In genomic region chr10:60944159-60944909, GRCh38 we compare ENCODE assay signal across 1 cellular context.
A peak's percentile ranks its signal among the peaks of the same experiment; 100 is the strongest.
TF ChIP-seq lines count a peak whose summit lies in the region.

A gene with protein sequence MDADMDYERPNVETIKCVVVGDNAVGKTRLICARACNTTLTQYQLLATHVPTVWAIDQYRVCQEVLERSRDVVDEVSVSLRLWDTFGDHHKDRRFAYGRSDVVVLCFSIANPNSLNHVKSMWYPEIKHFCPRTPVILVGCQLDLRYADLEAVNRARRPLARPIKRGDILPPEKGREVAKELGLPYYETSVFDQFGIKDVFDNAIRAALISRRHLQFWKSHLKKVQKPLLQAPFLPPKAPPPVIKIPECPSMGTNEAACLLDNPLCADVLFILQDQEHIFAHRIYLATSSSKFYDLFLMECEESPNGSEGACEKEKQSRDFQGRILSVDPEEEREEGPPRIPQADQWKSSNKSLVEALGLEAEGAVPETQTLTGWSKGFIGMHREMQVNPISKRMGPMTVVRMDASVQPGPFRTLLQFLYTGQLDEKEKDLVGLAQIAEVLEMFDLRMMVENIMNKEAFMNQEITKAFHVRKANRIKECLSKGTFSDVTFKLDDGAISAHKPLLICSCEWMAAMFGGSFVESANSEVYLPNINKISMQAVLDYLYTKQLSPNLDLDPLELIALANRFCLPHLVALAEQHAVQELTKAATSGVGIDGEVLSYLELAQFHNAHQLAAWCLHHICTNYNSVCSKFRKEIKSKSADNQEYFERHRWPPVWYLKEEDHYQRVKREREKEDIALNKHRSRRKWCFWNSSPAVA (minus strand): TSS chr10:60944185. CDS start chr10:60911542, 32,643 bp downstream.

TF ChIP-seq in GM12878, 131 proteins besides CTCF, POLR2A, EP300 and RAD21 (continued from another document):
- TF ChIP-seq SKIL (IDR thresholded peaks at IDR 0.05; ENCODE audit: low read depth, poor library complexity, severe bottlenecking) (no peak), PAX5 (IDR thresholded peaks at IDR 0.05; ENCODE audit: borderline replicate concordance, low read depth, low read length) (peak; percentile 95), BHLHE40 (IDR thresholded peaks at IDR 0.05; ENCODE audit: borderline replicate concordance in 1 of 2, low read depth in 2 of 2, low read length in 1 of 2) (peak; percentile 48 to 66; a peak in 3 of 4 replicates)
- TF ChIP-seq, protein P1, sequence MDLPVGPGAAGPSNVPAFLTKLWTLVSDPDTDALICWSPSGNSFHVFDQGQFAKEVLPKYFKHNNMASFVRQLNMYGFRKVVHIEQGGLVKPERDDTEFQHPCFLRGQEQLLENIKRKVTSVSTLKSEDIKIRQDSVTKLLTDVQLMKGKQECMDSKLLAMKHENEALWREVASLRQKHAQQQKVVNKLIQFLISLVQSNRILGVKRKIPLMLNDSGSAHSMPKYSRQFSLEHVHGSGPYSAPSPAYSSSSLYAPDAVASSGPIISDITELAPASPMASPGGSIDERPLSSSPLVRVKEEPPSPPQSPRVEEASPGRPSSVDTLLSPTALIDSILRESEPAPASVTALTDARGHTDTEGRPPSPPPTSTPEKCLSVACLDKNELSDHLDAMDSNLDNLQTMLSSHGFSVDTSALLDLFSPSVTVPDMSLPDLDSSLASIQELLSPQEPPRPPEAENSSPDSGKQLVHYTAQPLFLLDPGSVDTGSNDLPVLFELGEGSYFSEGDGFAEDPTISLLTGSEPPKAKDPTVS (IDR thresholded peaks at IDR 0.05; ENCODE audit: low read depth, low read length) = no peak
